In genomic region chr19:54707932-54708331, GRCh38 we compare ENCODE assay signal across 22 cellular contexts. TPM values are rescaled to one million over a fixed set of nuclear protein-coding genes. Genes with fewer than 3 reads are reported as not detected.
DNase-seq lines count a peak whose midpoint lies in the region; ATAC-seq, FAIRE-seq and TF ChIP-seq lines count a peak whose summit lies in the region.
"Had no signal": no experiment of that assay in that cellular context is flagged by ENCODE, and none has a peak within 500 bp of the region (broad histone marks: within the 10 kb centered on the region; RNA-seq: fewer than 3 reads in every experiment).

No MANE protein-coding gene starts in this region.

- H3K27ac ChIP-seq in GM12878 (ENCODE audit: control insufficient read depth, insufficient read depth) = no peak overlapping the region
- H3K27ac ChIP-seq: body of pancreas, ovary, right lobe of liver had no signal

- H3K79me2 ChIP-seq in GM12878 (ENCODE audit: control insufficient read depth, insufficient read depth, low read length) = no peaks in the 10 kb centered on the region

- intact Hi-C loops in GM12878 (cut with micrococcal nuclease; ENCODE audit: unreplicated experiment) = no loop called here

- peak; percentile 82 for ATAC-seq in activated CD8-positive, alpha-beta memory T cell treated with anti-CD3 and anti-CD28 coated beads, Interleukin-2, amount 10 ng/mL, durations not matched to agents 7 days and 5 days
- ATAC-seq in GM12878 = no peak
- peak; percentile 75 for ATAC-seq in stimulated activated effector memory CD8-positive, alpha-beta T cell treated with anti-CD3 and anti-CD28 coated beads, Interleukin-12 subunit alpha, Interleukin-12 subunit beta, amount 100 ng/mL, for 72 hours
- ATAC-seq: body of pancreas had no signal

- peak overlapping the region; percentile 57 for H3K27ac Mint-ChIP-seq in activated CD8-positive, alpha-beta memory T cell treated with anti-CD3 and anti-CD28 coated beads, Interleukin-2, amount 10 ng/mL, durations not matched to agents 7 days and 5 days
- H3K27ac Mint-ChIP-seq in stimulated activated effector memory CD8-positive, alpha-beta T cell treated with anti-CD3 and anti-CD28 coated beads, Interleukin-12 subunit alpha, Interleukin-12 subunit beta, amount 100 ng/mL, for 72 hours = no peak overlapping the region
- H3K27ac Mint-ChIP-seq: activated naive CD4-positive, alpha-beta T cell treated with anti-CD3 and anti-CD28 coated beads, Interleukin-2, amount 50 U/mL, for 24 hours; stimulated activated naive CD8-positive, alpha-beta T cell treated with anti-CD3 and anti-CD28 coated beads, Interleukin-15, Interleukin-2, amounts not matched to agents 100 ng/mL and 50 ng/mL, for 24 hours; type B pancreatic cell had no signal

- no peak overlapping the region for H3K4me3 ChIP-seq in GM12878
- H3K4me3 ChIP-seq: body of pancreas, ovary, right lobe of liver had no signal

- peaks cover 4% of the 10 kb centered on the region for H3K27me3 Mint-ChIP-seq in activated CD8-positive, alpha-beta memory T cell treated with anti-CD3 and anti-CD28 coated beads, Interleukin-2, amount 10 ng/mL, durations not matched to agents 7 days and 5 days
- H3K27me3 Mint-ChIP-seq: type B pancreatic cell had no signal

- no peaks in the 10 kb centered on the region for H3K36me3 Mint-ChIP-seq in activated CD8-positive, alpha-beta memory T cell treated with anti-CD3 and anti-CD28 coated beads, Interleukin-2, amount 10 ng/mL, durations not matched to agents 7 days and 5 days
- no peaks in the 10 kb centered on the region for H3K36me3 Mint-ChIP-seq in stimulated activated effector memory CD8-positive, alpha-beta T cell treated with anti-CD3 and anti-CD28 coated beads, Interleukin-12 subunit alpha, Interleukin-12 subunit beta, amount 100 ng/mL, for 72 hours
- H3K36me3 Mint-ChIP-seq: activated naive CD4-positive, alpha-beta T cell treated with anti-CD3 and anti-CD28 coated beads, Interleukin-2, amount 50 U/mL, for 24 hours; IgD-negative memory B cell; type B pancreatic cell had no signal

- peaks cover 34% of the 10 kb centered on the region for H3K4me1 Mint-ChIP-seq in activated CD8-positive, alpha-beta memory T cell treated with anti-CD3 and anti-CD28 coated beads, Interleukin-2, amount 10 ng/mL, durations not matched to agents 7 days and 5 days
- peaks cover 42% of the 10 kb centered on the region for H3K4me1 Mint-ChIP-seq in stimulated activated effector memory CD8-positive, alpha-beta T cell treated with anti-CD3 and anti-CD28 coated beads, Interleukin-12 subunit alpha, Interleukin-12 subunit beta, amount 100 ng/mL, for 72 hours

- TF ChIP-seq CTCF in GM20000 (IDR thresholded peaks at IDR 0.05; ENCODE audit: extremely low read depth, missing control alignments) (no peak), GM12878 (IDR thresholded peaks at IDR 0.05 in 2 of 3, conservative IDR thresholded peaks at IDR 0.05 in 1 of 3; ENCODE audit: control insufficient read depth in 2 of 3, extremely low read depth in 1 of 3, insufficient read depth in 1 of 3, low read depth in 3 of 3, low read length in 3 of 3) (no peak)

- H3K4me1 ChIP-seq in GM12878 (ENCODE audit: control insufficient read depth, insufficient read depth, low read length) = peaks cover 9% of the 10 kb centered on the region
- H3K4me1 ChIP-seq: body of pancreas, right lobe of liver had no signal

- H3K4me2 ChIP-seq in GM12878 (ENCODE audit: control insufficient read depth, insufficient read depth) = peak overlapping the region; percentile 22; the same call in 1 of the 2 replicates

- no peak for TF ChIP-seq EP300 in GM12878 (IDR thresholded peaks at IDR 0.05; ENCODE audit: borderline replicate concordance in 1 of 2, control insufficient read depth in 1 of 2, low read depth in 2 of 2, low read length in 2 of 2)

- H3K9me3 Mint-ChIP-seq in activated CD8-positive, alpha-beta memory T cell treated with anti-CD3 and anti-CD28 coated beads, Interleukin-2, amount 10 ng/mL, durations not matched to agents 7 days and 5 days (ENCODE audit: low read depth) = no peaks in the 10 kb centered on the region
- no peaks in the 10 kb centered on the region for H3K9me3 Mint-ChIP-seq in stimulated activated effector memory CD8-positive, alpha-beta T cell treated with anti-CD3 and anti-CD28 coated beads, Interleukin-12 subunit alpha, Interleukin-12 subunit beta, amount 100 ng/mL, for 72 hours
- H3K9me3 Mint-ChIP-seq: activated naive CD4-positive, alpha-beta T cell treated with anti-CD3 and anti-CD28 coated beads, Interleukin-2, amount 50 U/mL, for 24 hours; IgD-negative memory B cell; stimulated activated naive CD8-positive, alpha-beta T cell treated with anti-CD3 and anti-CD28 coated beads, Interleukin-15, Interleukin-2, amounts not matched to agents 100 ng/mL and 50 ng/mL, for 24 hours had no signal

- no peaks in the 10 kb centered on the region for H3K36me3 ChIP-seq in GM12878 (ENCODE audit: control insufficient read depth in 2 of 2, insufficient read depth in 2 of 2, low read length in 1 of 2)
- H3K36me3 ChIP-seq: ovary, right lobe of liver had no signal

- WGBS in GM12878 (ENCODE audit: insufficient coverage, insufficient replicate concordance, low lambda C conversion rate, missing lambda C conversion rate) = 3% methylated on average over 4 of the region's 4 CpGs

- DNase-seq in activated CD8-positive, alpha-beta memory T cell treated with anti-CD3 and anti-CD28 coated beads, Interleukin-2, amount 10 ng/mL, durations not matched to agents 7 days and 5 days = peak; percentile 83
- no peak for DNase-seq in activated CD8-positive, alpha-beta memory T cell treated with anti-CD3 and anti-CD28 coated beads, Interleukin-2, amount 50 U/mL, for 4 hours
- DNase-seq in GM20000 (ENCODE audit: low spot score) = peak; percentile 36
- DNase-seq in GM12878 (ENCODE audit: low read depth, low spot score) = no peak
- DNase-seq in stimulated activated effector memory CD8-positive, alpha-beta T cell treated with anti-CD3 and anti-CD28 coated beads, Interleukin-12 subunit alpha, Interleukin-12 subunit beta, amount 100 ng/mL, for 72 hours (ENCODE audit: low spot score in 2 of 2) = peak in 1 of 2 donors; percentile 50
- DNase-seq in kidney tubule cell (ENCODE audit: low spot score) = no peak
- DNase-seq in urothelium cell line (ENCODE audit: low spot score) = no peak
- no peak for DNase-seq in NOMO-1 (lab: John Stamatoyannopoulos, UW; ENCODE audit: unreplicated experiment in 2 of 2)
- DNase-seq: activated CD4-positive, alpha-beta T cell treated with anti-CD3 and anti-CD28 coated beads for 4 hours; activated T-cell treated with anti-CD3 and anti-CD28 coated beads for 4 hours; body of pancreas; C1 segment of cervical spinal cord; NCI-H2029; ovary; right lobe of liver had no signal

- RAD21 ChIA-PET in GM12878 (lab: Charles Lee; ENCODE audit: unreplicated experiment) = no interaction called here

- no peaks in the 10 kb centered on the region for H4K20me1 ChIP-seq in GM12878 (ENCODE audit: control insufficient read depth, insufficient read depth)

- peak overlapping the region; percentile 24; the same call in 1 of the 2 replicates for H2AFZ ChIP-seq in GM12878 (ENCODE audit: control insufficient read depth, low read depth, low read length)

- CTCF ChIA-PET in activated CD8-positive, alpha-beta memory T cell treated with anti-CD3 and anti-CD28 coated beads, Interleukin-2, amount 10 ng/mL, durations not matched to agents 7 days and 5 days (lab: Charles Lee) = interaction anchor here (1.1 to 1.6 kb wide), 2 partner anchors 34 to 518 kb away, joined by 3 to 5 read pairs; partner anchors contain the start of gene MBOAT7
- CTCF ChIA-PET in GM12878 (lab: Yijun Ruan, JAX) = interaction anchor here (0.7 to 1.2 kb wide), 2 partner anchors 34 to 54 kb away, joined by 3 to 4 read pairs; no protein-coding TSS in a partner anchor

- no peak for FAIRE-seq in GM12878 (lab: Jason Lieb, UNC)
- FAIRE-seq in urothelium cell line (lab: Jason Lieb, UNC) = no peak
- FAIRE-seq: D721Med, G401.6 had no signal

- no peak overlapping the region for H3K4me3 Mint-ChIP-seq in activated CD8-positive, alpha-beta memory T cell treated with anti-CD3 and anti-CD28 coated beads, Interleukin-2, amount 10 ng/mL, durations not matched to agents 7 days and 5 days
- no peak overlapping the region for H3K4me3 Mint-ChIP-seq in stimulated activated effector memory CD8-positive, alpha-beta T cell treated with anti-CD3 and anti-CD28 coated beads, Interleukin-12 subunit alpha, Interleukin-12 subunit beta, amount 100 ng/mL, for 72 hours
- H3K4me3 Mint-ChIP-seq: activated naive CD4-positive, alpha-beta T cell treated with anti-CD3 and anti-CD28 coated beads, Interleukin-2, amount 50 U/mL, for 24 hours; stimulated activated naive CD8-positive, alpha-beta T cell treated with anti-CD3 and anti-CD28 coated beads, Interleukin-15, Interleukin-2, amounts not matched to agents 100 ng/mL and 50 ng/mL, for 24 hours; type B pancreatic cell had no signal

- POLR2A ChIA-PET in GM12878 (lab: Charles Lee) = no interaction called here

- H3K9me3 ChIP-seq in GM12878 (replicated peaks; ENCODE audit: control insufficient read depth, insufficient read depth, low read length) = no peaks in the 10 kb centered on the region
- H3K9me3 ChIP-seq: body of pancreas, ovary, right lobe of liver had no signal

- BruUV-seq in GM12878 (replicated peaks; lab: Mats Ljungman, UMichigan) = no TSS peak

- no peaks in the 10 kb centered on the region; a peak in 1 of 4 replicates for H3K27me3 ChIP-seq in GM12878 (replicated peaks in 1 of 2; ENCODE audit: control insufficient read depth in 2 of 2, insufficient read depth in 2 of 2, low read length in 1 of 2)
- H3K27me3 ChIP-seq: body of pancreas, ovary, right lobe of liver had no signal

- in situ Hi-C loops in GM12878 (cut with MboI) = no loop called here

- SMC1A ChIA-PET in GM12878 (lab: Charles Lee; ENCODE audit: uncharacterized antibody, unreplicated experiment) = no interaction called here

- TF ChIP-seq RAD21 in GM12878 (IDR thresholded peaks at IDR 0.05; ENCODE audit: insufficient read depth, low read depth, low read length) = no peak

- TF ChIP-seq POLR2A in GM12878 (IDR thresholded peaks at IDR 0.05; ENCODE audit: low read depth, low read length) = no peak

- H3K9ac ChIP-seq in GM12878 (ENCODE audit: control insufficient read depth, insufficient read depth, low read length) = no peak overlapping the region

RNA-seq across cellular contexts. Expression of gene KIR3DL3, which starts 16.3 kb away (rescaled TPM):
- not detected for total RNA-seq in activated CD8-positive, alpha-beta memory T cell treated with anti-CD3 and anti-CD28 coated beads, Interleukin-2, amount 10 ng/mL, durations not matched to agents 7 days and 5 days
- not detected in 2 replicates for total RNA-seq in GM12878 (2013; cell fraction: nucleolus; rRNA removed)
- not detected in 2 replicates for total RNA-seq in GM12878 (2014; rRNA removed)
- total RNA-seq in GM12878 (2014; rRNA removed; fragmentation: Illumina TruSeq; extraction: Trizol) = not detected in 2 replicates
- total RNA-seq in GM12878 (2021) = not detected in 2 replicates
- polyA plus RNA-seq in GM12878 (2011; ENCODE audit: low read depth) = not detected
- polyA plus RNA-seq in GM12878 (2011; rRNA removed) = not detected in 2 replicates
- polyA plus RNA-seq in GM12878 (2011; cell fraction: cytosol; rRNA removed) = not detected in 2 replicates
- polyA plus RNA-seq in GM12878 (2011; cell fraction: nucleus; rRNA removed) = not detected in 2 replicates
- not detected in 2 replicates for polyA plus RNA-seq in GM12878 (2012)
- polyA plus RNA-seq in GM12878 (2014; fragmentation: Illumina TruSeq; extraction: Trizol) = not detected in 2 replicates
- not detected for polyA plus RNA-seq in GM12878 (2014; fragmentation: Nextera tagmentation; extraction: Ambion mirVana)
- not detected in 2 replicates for polyA plus RNA-seq in GM12878 (2014; rRNA removed)
- not detected for polyA plus RNA-seq in GM12878 (2016; fragmentation: Nextera tagmentation; extraction: Ambion mirVana)
- polyA minus RNA-seq in GM12878 (2011; rRNA and poly(A)+ RNA removed) = not detected in 2 replicates
- polyA minus RNA-seq in GM12878 (2011; cell fraction: cytosol; rRNA and poly(A)+ RNA removed) = not detected in 2 replicates
- polyA minus RNA-seq in GM12878 (2011; cell fraction: nucleus; rRNA and poly(A)+ RNA removed) = not detected in 2 replicates
- total RNA-seq: A673, body of pancreas, ovary, right lobe of liver had no signal
- polyA plus RNA-seq: IgD-negative memory B cell, ovary had no signal

RNA-seq across cellular contexts. Expression of gene KIR2DL3, which starts 30.4 kb away (rescaled TPM):
- total RNA-seq in activated CD8-positive, alpha-beta memory T cell treated with anti-CD3 and anti-CD28 coated beads, Interleukin-2, amount 10 ng/mL, durations not matched to agents 7 days and 5 days = 1 to 10 TPM in 1 of 2 experiments, under 1 TPM in 1; 0.30 to 1.2 TPM
- total RNA-seq in GM12878 (2013; cell fraction: nucleolus; rRNA removed) = not detected in 2 replicates
- total RNA-seq in GM12878 (2014; rRNA removed) = not detected in 2 replicates
- not detected in 2 replicates for total RNA-seq in GM12878 (2014; rRNA removed; fragmentation: Illumina TruSeq; extraction: Trizol)
- not detected in 2 replicates for total RNA-seq in GM12878 (2021)
- polyA plus RNA-seq in GM12878 (2011; ENCODE audit: low read depth) = not detected
- 0.33 and 0.45 TPM in 2 replicates for polyA plus RNA-seq in GM12878 (2011; rRNA removed)
- 0.45 and 0.54 TPM in 2 replicates for polyA plus RNA-seq in GM12878 (2011; cell fraction: cytosol; rRNA removed)
- 0.09 and 0.22 TPM in 2 replicates for polyA plus RNA-seq in GM12878 (2011; cell fraction: nucleus; rRNA removed)
- not detected in 2 replicates for polyA plus RNA-seq in GM12878 (2012)
- not detected in 2 replicates for polyA plus RNA-seq in GM12878 (2014; fragmentation: Illumina TruSeq; extraction: Trizol)
- not detected for polyA plus RNA-seq in GM12878 (2014; fragmentation: Nextera tagmentation; extraction: Ambion mirVana)
- polyA plus RNA-seq in GM12878 (2014; rRNA removed) = not detected in 2 replicates
- not detected for polyA plus RNA-seq in GM12878 (2016; fragmentation: Nextera tagmentation; extraction: Ambion mirVana)
- polyA minus RNA-seq in GM12878 (2011; rRNA and poly(A)+ RNA removed) = 0.22 and 0.98 TPM in 2 replicates
- polyA minus RNA-seq in GM12878 (2011; cell fraction: cytosol; rRNA and poly(A)+ RNA removed) = not detected in 2 replicates
- polyA minus RNA-seq in GM12878 (2011; cell fraction: nucleus; rRNA and poly(A)+ RNA removed) = not detected in 2 replicates
- total RNA-seq: A673, body of pancreas, ovary, right lobe of liver had no signal

RNA-seq across cellular contexts. Expression of gene LILRB4, which starts 45.1 kb away (rescaled TPM):
- not detected for total RNA-seq in activated CD8-positive, alpha-beta memory T cell treated with anti-CD3 and anti-CD28 coated beads, Interleukin-2, amount 10 ng/mL, durations not matched to agents 7 days and 5 days
- total RNA-seq in GM12878 (2013; cell fraction: nucleolus; rRNA removed) = 18.8 and 20.1 TPM in 2 replicates
- total RNA-seq in GM12878 (2014; rRNA removed) = 18.3 and 18.4 TPM in 2 replicates
- 16.2 and 16.5 TPM in 2 replicates for total RNA-seq in GM12878 (2014; rRNA removed; fragmentation: Illumina TruSeq; extraction: Trizol)
- 25.2 and 26.0 TPM in 2 replicates for total RNA-seq in GM12878 (2021)
- polyA plus RNA-seq in GM12878 (2011; ENCODE audit: low read depth) = 2.5 TPM
- 1.5 and 3.1 TPM in 2 replicates for polyA plus RNA-seq in GM12878 (2011; rRNA removed)
- polyA plus RNA-seq in GM12878 (2011; cell fraction: cytosol; rRNA removed) = 3.9 and 4.7 TPM in 2 replicates
- polyA plus RNA-seq in GM12878 (2011; cell fraction: nucleus; rRNA removed) = 7.5 and 8.1 TPM in 2 replicates
- 5.3 and 5.5 TPM in 2 replicates for polyA plus RNA-seq in GM12878 (2012)
- 17.4 and 28.7 TPM in 2 replicates for polyA plus RNA-seq in GM12878 (2014; fragmentation: Illumina TruSeq; extraction: Trizol)
- 1 to 10 TPM; 2.0 to 4.9 TPM for polyA plus RNA-seq in GM12878 (2014; fragmentation: Nextera tagmentation; extraction: Ambion mirVana)
- polyA plus RNA-seq in GM12878 (2014; rRNA removed) = 39.8 and 39.9 TPM in 2 replicates
- polyA plus RNA-seq in GM12878 (2016; fragmentation: Nextera tagmentation; extraction: Ambion mirVana) = 10 to 100 TPM; 14.3 to 15.5 TPM
- 3.7 and 4.8 TPM in 2 replicates for polyA minus RNA-seq in GM12878 (2011; rRNA and poly(A)+ RNA removed)
- polyA minus RNA-seq in GM12878 (2011; cell fraction: cytosol; rRNA and poly(A)+ RNA removed) = 1.1 TPM in 1 of 2 replicates, not detected in the other
- 2.9 and 3.0 TPM in 2 replicates for polyA minus RNA-seq in GM12878 (2011; cell fraction: nucleus; rRNA and poly(A)+ RNA removed)
- total RNA-seq: A673 had no signal

Comparison
In these comparisons a context has a peak if more than half of its experiments do, and no peak if none do; other contexts are left out.
1. DNase-seq: peak in activated CD8-positive, alpha-beta memory T cell treated with anti-CD3 and anti-CD28 coated beads, Interleukin-2, amount 10 ng/mL, durations not matched to agents 7 days and 5 days (single experiment) and GM20000 (single experiment); none in activated CD8-positive, alpha-beta memory T cell treated with anti-CD3 and anti-CD28 coated beads, Interleukin-2, amount 50 U/mL, for 4 hours (single experiment), GM12878 (single experiment), kidney tubule cell (single experiment), urothelium cell line (single experiment) and NOMO-1 (0 of 2).
2. RNA of gene LILRB4, which starts 45.1 kb away (total RNA-seq): 16.2 to 26.0 TPM in GM12878; not detected in activated CD8-positive, alpha-beta memory T cell treated with anti-CD3 and anti-CD28 coated beads, Interleukin-2, amount 10 ng/mL, durations not matched to agents 7 days and 5 days; every median in the first group is over 10 times any median in the second.